9 cellular contexts compared by ENCODE assay signal in genomic region chr17:17792551-17793377, GRCh38. TPM values are rescaled to one million over a fixed set of nuclear protein-coding genes. Genes with fewer than 3 reads are reported as not detected.
DNase-seq lines count a peak whose midpoint lies in the region; ATAC-seq, FAIRE-seq and TF ChIP-seq lines count a peak whose summit lies in the region.
"Had no signal": no experiment of that assay in that cellular context is flagged by ENCODE, and none has a peak within 500 bp of the region (broad histone marks: within the 10 kb centered on the region; RNA-seq: fewer than 3 reads in every experiment).

No MANE protein-coding gene starts in this region.

- ATAC-seq in HG03378 (IDR thresholded peaks at IDR 0.05; ENCODE audit: unreplicated experiment): peak; percentile 47
- peak; percentile 67 to 88 (median 80) for ATAC-seq in psoas muscle

- no peak for FAIRE-seq in frontal cortex (lab: Jason Lieb, UNC)

- no peak for TF ChIP-seq EP300 in suprapubic skin (IDR thresholded peaks at IDR 0.05)

- no peak for TF ChIP-seq POLR2A in suprapubic skin (IDR thresholded peaks at IDR 0.05)

- H3K4me3 ChIP-seq in psoas muscle: no peak overlapping the region
- no peak overlapping the region for H3K4me3 ChIP-seq in suprapubic skin

- TF ChIP-seq CTCF in psoas muscle (IDR thresholded peaks at IDR 0.05) (no peak), suprapubic skin (IDR thresholded peaks at IDR 0.05) (no peak)

- no peaks in the 10 kb centered on the region for H3K9me3 ChIP-seq in psoas muscle
- no peaks in the 10 kb centered on the region for H3K9me3 ChIP-seq in suprapubic skin

- H3K36me3 ChIP-seq in psoas muscle (ENCODE audit: insufficient read depth in 1 of 2, low read depth in 1 of 2): peaks cover 0 to 9% of the 10 kb centered on the region in 2 donors
- H3K36me3 ChIP-seq in suprapubic skin: peaks cover 50% of the 10 kb centered on the region

- H3K4me1 ChIP-seq in psoas muscle (peaks cover 26% of the 10 kb centered on the region), suprapubic skin (peaks cover 31% of the 10 kb centered on the region)

- H3K27ac ChIP-seq in psoas muscle (no peak overlapping the region), suprapubic skin (no peak overlapping the region)
- H3K27ac ChIP-seq: VCaP had no signal

- WGBS in psoas muscle, 3 donors: 14 to 26% (median 17%) methylated on average over 35 to 38 of the region's 38 CpGs
- WGBS in suprapubic skin: 39% methylated on average over 15 of the region's 38 CpGs

- no peaks in the 10 kb centered on the region for H3K27me3 ChIP-seq in psoas muscle (ENCODE audit: insufficient read depth in 3 of 3, low read length in 2 of 3)
- H3K27me3 ChIP-seq in suprapubic skin: no peaks in the 10 kb centered on the region

- DNase-seq in AG08396 (ENCODE audit: low spot score): peak; percentile 70
- DNase-seq in activated T-cell treated with anti-CD3 and anti-CD28 coated beads, Interleukin-2, amount 50 U/mL, for 1 hour: peak; percentile 64
- DNase-seq in frontal cortex (ENCODE audit: low spot score in 2 of 2): peak; percentile 70
- DNase-seq in psoas muscle: peak in 1 of 2 donors; percentile 37
- DNase-seq in suprapubic skin (ENCODE audit: low spot score in 2 of 2): no peak
- DNase-seq in NCI-H1105 treated with DMSO at 0.1 percent for 48 hours (lab: John Stamatoyannopoulos, UW): no peak
- no peak for DNase-seq in NOMO-1 treated with DMSO at 0.1 percent for 48 hours (lab: John Stamatoyannopoulos, UW; ENCODE audit: unreplicated experiment)

- intact Hi-C loops in psoas muscle (cut with DNase I): no loop called here

RNA-seq across cellular contexts. Expression of gene SREBF1, which starts 44.0 kb away (rescaled TPM):
- total RNA-seq in frontal cortex (17.5 TPM), psoas muscle (10 to 100 TPM; 16.1 to 43.0 (median 31.1) TPM), suprapubic skin (100 to 1,000 TPM in 2 of 4 donors, 10 to 100 TPM in 2; 78.1 to 124 (median 91.7) TPM)
- 10 to 100 TPM in 2 of 3 donors, 1 to 10 TPM in 1; 6.2 to 19.2 (median 17.7) TPM for polyA plus RNA-seq in psoas muscle

Comparison
In these comparisons a context has a peak if more than half of its experiments do, and no peak if none do; other contexts are left out.
1. DNase-seq: peak in AG08396 (single experiment), activated T-cell treated with anti-CD3 and anti-CD28 coated beads, Interleukin-2, amount 50 U/mL, for 1 hour (single experiment) and frontal cortex (2 of 2); none in suprapubic skin (0 of 2), NCI-H1105 treated with DMSO at 0.1 percent for 48 hours (single experiment) and NOMO-1 treated with DMSO at 0.1 percent for 48 hours (single experiment).